In genomic region chr2:32824415-32824814, GRCh38 we compare ENCODE assay signal across 15 cellular contexts.
DNase-seq lines count a peak whose midpoint lies in the region; ATAC-seq and TF ChIP-seq lines count a peak whose summit lies in the region.
"Had no signal": no experiment of that assay in that cellular context is flagged by ENCODE, and none has a peak within 500 bp of the region (broad histone marks: within the 10 kb centered on the region; RNA-seq: fewer than 3 reads in every experiment).

No MANE protein-coding gene starts in this region.

- H3K4me2 ChIP-seq in GM23338 (no peak overlapping the region), neural progenitor cell (no peak overlapping the region)

- H3K27me3 Mint-ChIP-seq in GM23338 (ENCODE audit: insufficient read depth, low read depth, poor library complexity) (no peaks in the 10 kb centered on the region), brain (peaks cover 3% of the 10 kb centered on the region), neural progenitor cell (ENCODE audit: insufficient read depth, low read depth) (no peaks in the 10 kb centered on the region)
- no peaks in the 10 kb centered on the region for H3K27me3 Mint-ChIP-seq in activated naive CD4-positive, alpha-beta T cell treated with anti-CD3 and anti-CD28 coated beads, Interleukin-2, amount 10 ng/mL, durations not matched to agents 7 days and 5 days

- H3K27ac ChIP-seq in GM23338 (ENCODE audit: low read depth) (no peak overlapping the region), right atrium auricular region (peak overlapping the region; percentile 9 to 65), neural progenitor cell (no peak overlapping the region)
- H3K27ac ChIP-seq: SJSA1 had no signal

- no peaks in the 10 kb centered on the region for H3K9me3 Mint-ChIP-seq in GM23338
- H3K9me3 Mint-ChIP-seq in brain, result peaks cover 3 to 9% (median 7%) of the 10 kb centered on the region in 5 experiments
- peaks cover 8% of the 10 kb centered on the region for H3K9me3 Mint-ChIP-seq in neural progenitor cell
- H3K9me3 Mint-ChIP-seq in activated naive CD4-positive, alpha-beta T cell treated with anti-CD3 and anti-CD28 coated beads, Interleukin-2, amount 10 ng/mL, durations not matched to agents 7 days and 5 days, result peaks cover 3% of the 10 kb centered on the region

- H3K4me3 ChIP-seq in GM23338 (no peak overlapping the region), right atrium auricular region (no peak overlapping the region), retinal pigment epithelial cell (ENCODE audit: low read length) (no peak overlapping the region), neural progenitor cell (no peak overlapping the region)
- H3K4me3 ChIP-seq: HAP-1, MG63, SJSA1 had no signal

- H4K20me1 ChIP-seq in GM23338 (replicated peaks; ENCODE audit: insufficient read depth), result no peaks in the 10 kb centered on the region
- no peaks in the 10 kb centered on the region for H4K20me1 ChIP-seq in neural progenitor cell (ENCODE audit: low read depth)

- no peak for ATAC-seq in GM23338
- ATAC-seq: CD8-positive, alpha-beta T cell had no signal

- H3K36me3 Mint-ChIP-seq in GM23338 (ENCODE audit: low read depth) (no peaks in the 10 kb centered on the region; the same call in 2 of the 3 replicates), brain (peaks cover 7% of the 10 kb centered on the region), neural progenitor cell (peaks cover 5% of the 10 kb centered on the region)
- no peaks in the 10 kb centered on the region for H3K36me3 Mint-ChIP-seq in activated naive CD4-positive, alpha-beta T cell treated with anti-CD3 and anti-CD28 coated beads, Interleukin-2, amount 10 ng/mL, durations not matched to agents 7 days and 5 days

- H3K27ac Mint-ChIP-seq in GM23338 (0 out of 2 replicates have a peak overlapping the region, but pooled peaks have one; percentile 2), brain (peak overlapping the region in 3 of 5 experiments; percentile 39 to 71 (median 40)), neural progenitor cell (no peak overlapping the region)
- no peak overlapping the region for H3K27ac Mint-ChIP-seq in activated naive CD4-positive, alpha-beta T cell treated with anti-CD3 and anti-CD28 coated beads, Interleukin-2, amount 10 ng/mL, durations not matched to agents 7 days and 5 days
- H3K27ac Mint-ChIP-seq: CD8-positive, alpha-beta T cell had no signal

- H3K27me3 ChIP-seq in GM23338 (ENCODE audit: insufficient read depth), result no peaks in the 10 kb centered on the region
- H3K27me3 ChIP-seq in right atrium auricular region, result no peaks in the 10 kb centered on the region
- no peaks in the 10 kb centered on the region for H3K27me3 ChIP-seq in neural progenitor cell
- H3K27me3 ChIP-seq: MG63, SJSA1 had no signal

- DNase-seq in GM23338 (ENCODE audit: low spot score) (no peak), right atrium auricular region (ENCODE audit: low spot score) (no peak), retinal pigment epithelial cell (ENCODE audit: low read depth) (peak; percentile 59), Ammon's horn (ENCODE audit: low spot score) (no peak), neural progenitor cell (ENCODE audit: low spot score) (no peak)
- no peak for DNase-seq in activated naive CD4-positive, alpha-beta T cell treated with anti-CD3 and anti-CD28 coated beads, Interleukin-2, amount 10 ng/mL, durations not matched to agents 7 days and 5 days
- DNase-seq: CD8-positive, alpha-beta T cell; DMS 273 treated with DMSO at 0.1 percent for 48 hours; MG63; NCI-H1694 treated with DMSO at 0.1 percent for 48 hours; NCI-H2171; RPMI8226 had no signal

- no peaks in the 10 kb centered on the region for H3K9me2 ChIP-seq in GM23338 (ENCODE audit: insufficient read depth)

- TF ChIP-seq CTCF in GM23338 (conservative IDR thresholded peaks at IDR 0.05; ENCODE audit: low read depth in 2 of 2) (no peak), brain (conservative IDR thresholded peaks at IDR 0.05) (no peak), right atrium auricular region (IDR thresholded peaks at IDR 0.05) (no peak), retinal pigment epithelial cell (conservative IDR thresholded peaks at IDR 0.05; ENCODE audit: low read depth, low read length) (no peak), neural progenitor cell (IDR thresholded peaks at IDR 0.05) (no peak)

- H3F3A ChIP-seq in GM23338 (replicated peaks; ENCODE audit: low read depth), result no peaks in the 10 kb centered on the region
- no peaks in the 10 kb centered on the region for H3F3A ChIP-seq in neural progenitor cell (ENCODE audit: low read depth)

- H3K79me2 ChIP-seq in GM23338 (replicated peaks; ENCODE audit: insufficient read depth), result no peaks in the 10 kb centered on the region
- no peaks in the 10 kb centered on the region for H3K79me2 ChIP-seq in neural progenitor cell (ENCODE audit: low read depth)

- H3K36me3 ChIP-seq in GM23338 (ENCODE audit: insufficient read depth) (no peaks in the 10 kb centered on the region), right atrium auricular region (no peaks in the 10 kb centered on the region), neural progenitor cell (no peaks in the 10 kb centered on the region)
- H3K36me3 ChIP-seq: SJSA1 had no signal

- H2AFZ ChIP-seq in GM23338 (no peak overlapping the region), neural progenitor cell (replicated peaks) (no peak overlapping the region)

- no peak overlapping the region for H3K4me3 Mint-ChIP-seq in GM23338
- H3K4me3 Mint-ChIP-seq in brain, result no peak overlapping the region
- H3K4me3 Mint-ChIP-seq in neural progenitor cell, result no peak overlapping the region
- no peak overlapping the region for H3K4me3 Mint-ChIP-seq in activated naive CD4-positive, alpha-beta T cell treated with anti-CD3 and anti-CD28 coated beads, Interleukin-2, amount 10 ng/mL, durations not matched to agents 7 days and 5 days
- H3K4me3 Mint-ChIP-seq: CD8-positive, alpha-beta T cell had no signal

- H3K4me1 Mint-ChIP-seq in GM23338 (peaks cover 8% of the 10 kb centered on the region), brain (peaks cover 46% of the 10 kb centered on the region), neural progenitor cell (peaks cover 26% of the 10 kb centered on the region)
- H3K4me1 Mint-ChIP-seq in activated naive CD4-positive, alpha-beta T cell treated with anti-CD3 and anti-CD28 coated beads, Interleukin-2, amount 10 ng/mL, durations not matched to agents 7 days and 5 days, result no peaks in the 10 kb centered on the region

- CTCF ChIA-PET in activated naive CD4-positive, alpha-beta T cell treated with anti-CD3 and anti-CD28 coated beads, Interleukin-2, amount 10 ng/mL, durations not matched to agents 7 days and 5 days (lab: Charles Lee), result no interaction called here

- H3K4me1 ChIP-seq in GM23338 (ENCODE audit: insufficient read depth), result no peaks in the 10 kb centered on the region
- H3K4me1 ChIP-seq in right atrium auricular region, result peaks cover 0 to 21% of the 10 kb centered on the region in 2 donors
- peaks cover 9% of the 10 kb centered on the region for H3K4me1 ChIP-seq in neural progenitor cell

- no peak overlapping the region for H3K9ac ChIP-seq in neural progenitor cell

- H3K9me3 ChIP-seq in right atrium auricular region, result peaks cover 0 to 7% of the 10 kb centered on the region in 2 donors
- H3K9me3 ChIP-seq in neural progenitor cell (ENCODE audit: low read depth), result no peaks in the 10 kb centered on the region
- H3K9me3 ChIP-seq: HAP-1, SJSA1 had no signal

TF ChIP-seq in GM23338, 12 proteins besides CTCF, POLR2A, EP300 and RAD21 (continues in another document):
- no peak for TF ChIP-seq JUNB (IDR thresholded peaks at IDR 0.05; ENCODE audit: unreplicated experiment)
- no peak for TF ChIP-seq STAT1 (IDR thresholded peaks at IDR 0.05; ENCODE audit: unreplicated experiment)
- no peak for TF ChIP-seq ZNF114 (CRISPR knock-in tag; IDR thresholded peaks at IDR 0.05)
- TF ChIP-seq EZH2phosphoT487 (IDR thresholded peaks at IDR 0.05; ENCODE audit: unreplicated experiment), result no peak

Comparison
In these comparisons a context has a peak if more than half of its experiments do, and no peak if none do; other contexts are left out.
1. H3K27ac ChIP-seq: peak in right atrium auricular region (2 of 2); none in GM23338 (single experiment) and neural progenitor cell (single experiment).
2. H3K27ac Mint-ChIP-seq: peak in GM23338 (single experiment) and brain (3 of 5); none in neural progenitor cell (single experiment) and activated naive CD4-positive, alpha-beta T cell treated with anti-CD3 and anti-CD28 coated beads, Interleukin-2, amount 10 ng/mL, durations not matched to agents 7 days and 5 days (single experiment).